In genomic region chr4:146639414-146639814, GRCh38 we compare ENCODE assay signal across 12 cellular contexts. TPM values are rescaled to one million over a fixed set of nuclear protein-coding genes. Genes with fewer than 3 reads are reported as not detected.
DNase-seq lines count a peak whose midpoint lies in the region; ATAC-seq, FAIRE-seq and TF ChIP-seq lines count a peak whose summit lies in the region.
"Had no signal": no experiment of that assay in that cellular context is flagged by ENCODE, and none has a peak within 500 bp of the region (broad histone marks: within the 10 kb centered on the region; RNA-seq: fewer than 3 reads in every experiment).

No MANE protein-coding gene starts in this region.

- H4K8ac ChIP-seq in H1 (ENCODE audit: extremely low read depth, insufficient read depth, low read length): no peak overlapping the region

- H3K23ac ChIP-seq in H1 (ENCODE audit: insufficient read length): no peak overlapping the region

- H2BK15ac ChIP-seq in H1 (ENCODE audit: low read length): no peak overlapping the region

- peaks cover 19% of the 10 kb centered on the region for H3K4me1 ChIP-seq in HUES6 (ENCODE audit: control insufficient read depth, insufficient read depth, low read length)
- H3K4me1 ChIP-seq in H1 (replicated peaks in 1 of 4; ENCODE audit: control insufficient read depth in 3 of 4, insufficient read depth in 4 of 4, low read length in 3 of 4): peaks cover 0 to 12% (median 8%) of the 10 kb centered on the region in 4 experiments; a peak in 6 of 7 replicates

- H3K36me3 Mint-ChIP-seq in CD4-positive, alpha-beta T cell (ENCODE audit: low read depth): no peaks in the 10 kb centered on the region
- no peaks in the 10 kb centered on the region for H3K36me3 Mint-ChIP-seq in neural crest cell (ENCODE audit: low read depth)

- H2BK12ac ChIP-seq in H1 (ENCODE audit: low read depth, low read length): no peak overlapping the region

- H3K27ac Mint-ChIP-seq in CD4-positive, alpha-beta T cell: no peak overlapping the region
- no peak overlapping the region for H3K27ac Mint-ChIP-seq in neural crest cell (ENCODE audit: unreplicated experiment)

- H2BK120ac ChIP-seq in H1 (replicated peaks; ENCODE audit: low read depth, low read length): no peak overlapping the region

- no peak overlapping the region for H3K56ac ChIP-seq in H1 (replicated peaks; ENCODE audit: insufficient read length, low read depth, low read length)

- H3K14ac ChIP-seq in H1 (ENCODE audit: insufficient read length): no peak overlapping the region

- H3K9ac ChIP-seq in HUES6 (ENCODE audit: low read length): no peak overlapping the region
- no peak overlapping the region for H3K9ac ChIP-seq in H1 (replicated peaks in 1 of 4; ENCODE audit: extremely low read depth in 1 of 4, low read depth in 3 of 4, low read length in 3 of 4)

- H3K9me3 ChIP-seq in CD4-positive, alpha-beta T cell (ENCODE audit: control insufficient read depth, low read length): no peaks in the 10 kb centered on the region
- H3K9me3 ChIP-seq in HUES6 (ENCODE audit: control insufficient read depth, insufficient read depth, low read depth, low read length) (no peaks in the 10 kb centered on the region), H1 (ENCODE audit: insufficient read depth in 2 of 2, low read depth in 1 of 2, low read length in 1 of 2) (no peaks in the 10 kb centered on the region)

- 1% methylated on average over 14 of the region's 15 CpGs; no CpG with 5 or more reads in 1 of the 2 experiments for WGBS in H1 (ENCODE audit: extremely low coverage in 1 of 2, insufficient coverage in 1 of 2, insufficient read length in 1 of 2, insufficient replicate concordance in 2 of 2, low coverage in 1 of 2, low lambda C conversion rate in 2 of 2, missing lambda C conversion rate in 1 of 2), 2 experiments

- peak overlapping the region; percentile 65 to 89 for H3K4me2 ChIP-seq in H1 (ENCODE audit: insufficient read depth in 1 of 2, low read depth in 2 of 2, low read length in 2 of 2)

- peaks cover 15% of the 10 kb centered on the region; the same call in 1 of the 2 replicates for H3K23me2 ChIP-seq in H1 (ENCODE audit: low read depth, low read length)

- H3K4me3 ChIP-seq in HUES6 (ENCODE audit: low read depth, low read length) (peak overlapping the region; percentile 67), H1 (ENCODE audit: extremely low read depth in 1 of 4, insufficient read depth in 2 of 4, low read depth in 3 of 4, low read length in 4 of 4) (peak overlapping the region; percentile 13 to 73 (median 25); a peak in 5 of 8 replicates)

- H3K79me2 ChIP-seq in H1 (ENCODE audit: control insufficient read depth in 1 of 2, insufficient read depth in 2 of 2, low read length in 2 of 2): no peaks in the 10 kb centered on the region

- TF ChIP-seq CTCF in CD4-positive, alpha-beta T cell (IDR thresholded peaks at IDR 0.05): no peak
- TF ChIP-seq CTCF in H1 (IDR thresholded peaks at IDR 0.05; ENCODE audit: control extremely low read depth in 1 of 3, insufficient read depth in 1 of 3, low read depth in 1 of 3, low read length in 3 of 3) (no peak), neural crest cell (conservative IDR thresholded peaks at IDR 0.05) (no peak)

- intact Hi-C loops in CD4-positive, alpha-beta T cell (cut with DNase I, micrococcal nuclease): no loop called here

- FAIRE-seq in H1 (lab: Jason Lieb, UNC): no peak

- no peak for TF ChIP-seq RAD21 in H1 (IDR thresholded peaks at IDR 0.05 in 1 of 2, conservative IDR thresholded peaks at IDR 0.05 in 1 of 2; ENCODE audit: low read depth in 2 of 2, low read length in 2 of 2)

- no peak overlapping the region for H3K4ac ChIP-seq in H1 (replicated peaks; ENCODE audit: insufficient read length, low read depth, low read length)

- H3K4me3 Mint-ChIP-seq in CD4-positive, alpha-beta T cell: peak overlapping the region; percentile 30
- peak overlapping the region; percentile 68 for H3K4me3 Mint-ChIP-seq in neural crest cell

- H2AFZ ChIP-seq in H1 (ENCODE audit: low read length): no peak overlapping the region

- no peak overlapping the region for H2BK20ac ChIP-seq in H1 (ENCODE audit: low read length)

- H3K4me1 Mint-ChIP-seq in CD4-positive, alpha-beta T cell (ENCODE audit: low read depth): peaks cover 11% of the 10 kb centered on the region
- H3K4me1 Mint-ChIP-seq in neural crest cell: peaks cover 21% of the 10 kb centered on the region

- H2BK5ac ChIP-seq in H1 (ENCODE audit: low read depth, low read length): no peak overlapping the region

- H3K27ac ChIP-seq in CD4-positive, alpha-beta T cell (ENCODE audit: low read depth, low read length): no peak overlapping the region
- no peak overlapping the region for H3K27ac ChIP-seq in HUES6 (ENCODE audit: low read depth, low read length)
- no peak overlapping the region for H3K27ac ChIP-seq in H1 (ENCODE audit: low read depth, low read length)

- TF ChIP-seq EP300 in H1 (IDR thresholded peaks at IDR 0.05; ENCODE audit: borderline replicate concordance in 1 of 2, low read depth in 2 of 2, low read length in 2 of 2): no peak

- peaks cover 90% of the 10 kb centered on the region for H3K27me3 ChIP-seq in CD4-positive, alpha-beta T cell (ENCODE audit: control insufficient read depth, insufficient read depth, low read length)
- peaks cover 100% of the 10 kb centered on the region for H3K27me3 ChIP-seq in HUES6 (ENCODE audit: control insufficient read depth, insufficient read depth, low read length)
- peaks cover 79 to 100% (median 90%) of the 10 kb centered on the region in 4 experiments for H3K27me3 ChIP-seq in H1 (replicated peaks in 1 of 4; ENCODE audit: control insufficient read depth in 3 of 4, extremely low read depth in 1 of 4, insufficient read depth in 3 of 4, low read length in 3 of 4)

- H3K79me1 ChIP-seq in H1 (ENCODE audit: low read depth, low read length): no peaks in the 10 kb centered on the region

- peaks cover 94% of the 10 kb centered on the region for H3K27me3 Mint-ChIP-seq in CD4-positive, alpha-beta T cell
- peaks cover 99% of the 10 kb centered on the region for H3K27me3 Mint-ChIP-seq in neural crest cell (ENCODE audit: low read depth)

- no peak for ATAC-seq in CD4-positive, alpha-beta T cell (ENCODE audit: poor library complexity)
- ATAC-seq in left lobe of liver (no peak), GM21825 (IDR thresholded peaks at IDR 0.05; ENCODE audit: unreplicated experiment) (no peak)

- no peak for DNase-seq in CD4-positive, alpha-beta T cell
- DNase-seq in H1 (ENCODE audit: low read depth in 1 of 2, low spot score in 2 of 2) (no peak), neural crest cell (ENCODE audit: low read depth, low spot score) (no peak), left lobe of liver (ENCODE audit: low spot score) (no peak), NCI-H446 treated with DMSO at 0.1 percent for 48 hours (lab: John Stamatoyannopoulos, UW) (no peak), activated T-cell treated with anti-CD3 and anti-CD28 coated beads for 4 hours (no peak)
- DNase-seq: activated gamma-delta T cell treated with Interleukin-2 at 50 U/mL for 16 hours, cerebellar nuclear complex, NCI-H187 treated with DMSO at 0.1 percent for 48 hours, SHP77 treated with DMSO at 0.1 percent for 48 hours had no signal

- H4K20me1 ChIP-seq in H1 (replicated peaks in 1 of 2; ENCODE audit: control insufficient read depth in 1 of 2, insufficient read depth in 2 of 2, low read length in 2 of 2): peaks cover 15 to 19% of the 10 kb centered on the region in 2 experiments

- H3K36me3 ChIP-seq in HUES6 (ENCODE audit: control insufficient read depth, insufficient read depth, low read length): no peaks in the 10 kb centered on the region
- H3K36me3 ChIP-seq in H1 (ENCODE audit: control insufficient read depth in 2 of 4, insufficient read depth in 4 of 4, low read length in 3 of 4): peaks cover 0 to 3% (median 0%) of the 10 kb centered on the region in 4 experiments; a peak in 1 of 8 replicates

- H3K18ac ChIP-seq in H1 (ENCODE audit: extremely low read depth, low read length): no peak overlapping the region

- no peak overlapping the region for H4K5ac ChIP-seq in H1 (ENCODE audit: insufficient read length, low read depth, low read length)

- H3K9me3 Mint-ChIP-seq in CD4-positive, alpha-beta T cell: no peaks in the 10 kb centered on the region
- no peaks in the 10 kb centered on the region for H3K9me3 Mint-ChIP-seq in neural crest cell

- no peak overlapping the region for H4K91ac ChIP-seq in H1 (replicated peaks; ENCODE audit: insufficient read length, low read length)

- POLR2A ChIA-PET in CD4-positive, alpha-beta T cell (lab: Charles Lee): no interaction called here
- POLR2A ChIA-PET in H1 (lab: Charles Lee; ENCODE audit: partially characterized antibody): interaction anchor here (1.0 to 3.4 kb wide), 2 partner anchors 9 to 305 kb away, joined by 3 to 9 read pairs; no protein-coding TSS in a partner anchor

- no peak for TF ChIP-seq POLR2A in H1 (IDR thresholded peaks at IDR 0.05; ENCODE audit: control extremely low read depth in 1 of 2, low read depth in 2 of 2, low read length in 2 of 2)

- H2AK5ac ChIP-seq in H1 (ENCODE audit: low read depth, low read length): no peak overlapping the region

- CTCF ChIA-PET in CD4-positive, alpha-beta T cell (lab: Charles Lee): no interaction called here
- CTCF ChIA-PET in H1 (lab: Charles Lee; ENCODE audit: partially characterized antibody): interaction anchor here (1.1 kb wide), 1 partner anchor 9 kb away, joined by 5 read pairs; no protein-coding TSS in a partner anchor

TF ChIP-seq in H1, 55 proteins besides CTCF, POLR2A, EP300 and RAD21 (continues in another document):
- TF ChIP-seq CBX8 (IDR thresholded peaks at IDR 0.05; ENCODE audit: borderline replicate concordance, low read depth, low read length) (peak; percentile 61; the same call in 1 of the 2 replicates), MAX (IDR thresholded peaks at IDR 0.05) (no peak), TBP (IDR thresholded peaks at IDR 0.05; ENCODE audit: low read depth, low read length) (no peak), SAP30 (IDR thresholded peaks at IDR 0.05; ENCODE audit: insufficient read depth, insufficient replicate concordance, low read length) (no peak), SIX5 (IDR thresholded peaks at IDR 0.05; ENCODE audit: low read depth, low read length) (no peak), NRF1 (IDR thresholded peaks at IDR 0.05; ENCODE audit: low read depth, low read length) (no peak), BACH1 (IDR thresholded peaks at IDR 0.05; ENCODE audit: low read length) (no peak)

RNA-seq across cellular contexts. Expression of gene POU4F2, which starts 0.7 kb away (rescaled TPM):
- total RNA-seq in CD4-positive, alpha-beta T cell: not detected
- not detected in 2 replicates for total RNA-seq in H1 (2021; fragmentation: NEBNext Ultra II Directional; extraction: Animal tissue kit (Norgen Biotek cat#: 25700))
- not detected in 2 replicates for polyA plus RNA-seq in H1 (2011; rRNA removed)
- polyA plus RNA-seq in H1 (2011; cell fraction: cytosol; rRNA removed): not detected
- polyA plus RNA-seq in H1 (2011; cell fraction: nucleus; rRNA removed): not detected
- polyA plus RNA-seq in H1 (2012, experiment 1 of 2): not detected in 4 replicates
- polyA plus RNA-seq in H1 (2012, experiment 2 of 2): not detected
- polyA plus RNA-seq in H1 (2013, experiment 1 of 2): not detected
- not detected for polyA plus RNA-seq in H1 (2013, experiment 2 of 2)
- not detected in 2 replicates for polyA minus RNA-seq in H1 (2011; rRNA and poly(A)+ RNA removed)
- polyA minus RNA-seq in H1 (2011; cell fraction: cytosol; rRNA and poly(A)+ RNA removed): not detected
- not detected for polyA minus RNA-seq in H1 (2011; cell fraction: nucleus; rRNA and poly(A)+ RNA removed)
- total RNA-seq in neural crest cell (0.14 and 0.20 TPM in 2 replicates), left lobe of liver (not detected)
